15 cellular contexts compared by ENCODE assay signal in genomic region chr10:29591416-29591968, GRCh38. TPM values are rescaled to one million over a fixed set of nuclear protein-coding genes. Genes with fewer than 3 reads are reported as not detected.
A peak's percentile ranks its signal among the peaks of the same experiment; 100 is the strongest.
DNase-seq lines count a peak whose midpoint lies in the region; ATAC-seq and TF ChIP-seq lines count a peak whose summit lies in the region.
"Had no signal": no experiment of that assay in that cellular context is flagged by ENCODE, and none has a peak within 500 bp of the region (broad histone marks: within the 10 kb centered on the region; RNA-seq: fewer than 3 reads in every experiment).

No MANE protein-coding gene starts in this region.

- no peak overlapping the region for H3K27ac Mint-ChIP-seq in effector memory CD8-positive, alpha-beta T cell
- H3K27ac Mint-ChIP-seq: natural killer cell treated with Interleukin-12 subunit alpha and Interleukin-12 subunit beta and Interleukin-15 and Interleukin-18, amount 100 ng/mL, for 72 hours had no signal

- WGBS in heart left ventricle, 4 donors: 48 to 75% (median 62%) methylated on average over 5 of the region's 5 CpGs
- WGBS in transverse colon (ENCODE audit: low coverage in 1 of 2), 2 donors: 13 to 59% methylated on average over 3 to 5 of the region's 5 CpGs
- 78 to 88% (median 87%) methylated on average over 5 of the region's 5 CpGs for WGBS in ovary, 3 donors

- H3K4me1 Mint-ChIP-seq in effector memory CD8-positive, alpha-beta T cell (ENCODE audit: low read depth in 2 of 2): peaks cover 5 to 10% of the 10 kb centered on the region in 2 donors

- DNase-seq in heart left ventricle (no peak), Right ventricle myocardium inferior (ENCODE audit: missing footprints) (no peak), breast epithelium (ENCODE audit: low spot score in 2 of 2) (no peak), transverse colon (no peak), ovary (no peak)
- DNase-seq in effector memory CD8-positive, alpha-beta T cell: no peak
- DNase-seq: activated naive CD4-positive, alpha-beta T cell treated with Interleukin-2 at 50 U/mL for 16 hours; aorta; C1 segment of cervical spinal cord had no signal

- H3K4me3 Mint-ChIP-seq in effector memory CD8-positive, alpha-beta T cell: no peak overlapping the region

- TF ChIP-seq EP300 in transverse colon (IDR thresholded peaks at IDR 0.05; ENCODE audit: low read depth) (no peak), ovary (IDR thresholded peaks at IDR 0.05) (no peak)

- no peaks in the 10 kb centered on the region for H3K27me3 Mint-ChIP-seq in effector memory CD8-positive, alpha-beta T cell
- H3K27me3 Mint-ChIP-seq: natural killer cell treated with Interleukin-12 subunit alpha and Interleukin-12 subunit beta and Interleukin-15 and Interleukin-18, amount 100 ng/mL, for 72 hours; progenitor cell of endocrine pancreas had no signal

- H3K36me3 ChIP-seq in heart left ventricle: peaks cover 0 to 11% (median 0%) of the 10 kb centered on the region in 9 donors
- no peaks in the 10 kb centered on the region for H3K36me3 ChIP-seq in breast epithelium
- peaks cover 6% of the 10 kb centered on the region for H3K36me3 ChIP-seq in muscle layer of colon (ENCODE audit: insufficient read depth, low read length)
- no peaks in the 10 kb centered on the region for H3K36me3 ChIP-seq in transverse colon
- no peaks in the 10 kb centered on the region for H3K36me3 ChIP-seq in ovary
- H3K36me3 ChIP-seq: thoracic aorta had no signal

- peaks cover 3% of the 10 kb centered on the region for H3K36me3 Mint-ChIP-seq in effector memory CD8-positive, alpha-beta T cell (ENCODE audit: insufficient read depth)
- H3K36me3 Mint-ChIP-seq: natural killer cell treated with Interleukin-12 subunit alpha and Interleukin-12 subunit beta and Interleukin-15 and Interleukin-18, amount 100 ng/mL, for 72 hours had no signal

- TF ChIP-seq POLR2A in heart left ventricle (IDR thresholded peaks at IDR 0.05) (no peak), breast epithelium (IDR thresholded peaks at IDR 0.05) (no peak), transverse colon (IDR thresholded peaks at IDR 0.05) (no peak), ovary (IDR thresholded peaks at IDR 0.05) (no peak)

- intact Hi-C loops in heart left ventricle (cut with DNase I): loop anchor here in 5 of 10 donors (5.0 to 10.0 kb wide), 5 partner anchors 41 to 413 kb away; partner anchors contain the start of gene SVIL (in 3 of the 5)
- intact Hi-C loops in Right ventricle myocardium inferior (cut with DNase I): loop anchor here (5.0 kb wide), 1 partner anchor 74 kb away; no protein-coding TSS in a partner anchor
- intact Hi-C loops in breast epithelium (cut with DNase I; ENCODE audit: low total_unique reads): no loop called here
- intact Hi-C loops in transverse colon (cut with DNase I; ENCODE audit: low total_unique reads): loop anchor here (10.0 kb wide), 1 partner anchor 133 kb away; no protein-coding TSS in a partner anchor
- intact Hi-C loops in ovary (cut with DNase I): loop anchor here in 2 of 4 donors (5.0 to 10.0 kb wide), 2 partner anchors 143 to 146 kb away; no protein-coding TSS in a partner anchor

- H3K27ac ChIP-seq in heart left ventricle (peak overlapping the region in 9 of 12 donors; percentile 26 to 89 (median 83)), breast epithelium (peak overlapping the region; percentile 8 to 80), muscle layer of colon (ENCODE audit: low read depth, low read length) (peak overlapping the region; percentile 10), transverse colon (peak overlapping the region; percentile 46 to 85 (median 77)), ovary (no peak overlapping the region)

- no peaks in the 10 kb centered on the region for H3K9me3 Mint-ChIP-seq in effector memory CD8-positive, alpha-beta T cell
- H3K9me3 Mint-ChIP-seq: natural killer cell treated with Interleukin-12 subunit alpha and Interleukin-12 subunit beta and Interleukin-15 and Interleukin-18, amount 100 ng/mL, for 72 hours had no signal

- H3K27me3 ChIP-seq in heart left ventricle (no peaks in the 10 kb centered on the region), breast epithelium (no peaks in the 10 kb centered on the region), muscle layer of colon (ENCODE audit: control insufficient read depth in 1 of 2, insufficient read depth in 2 of 2, low read length in 2 of 2) (no peaks in the 10 kb centered on the region), transverse colon (no peaks in the 10 kb centered on the region), ovary (no peaks in the 10 kb centered on the region)

- in situ Hi-C loops in transverse colon (cut with MboI; ENCODE audit: low pct_ligation_motif_present in 1 of 4, low pct_unique_long_range_greater_than_20kb in 1 of 4, low sequenced_read_pairs in 3 of 4): no loop called here

- no peak for TF ChIP-seq CTCF in heart left ventricle (IDR thresholded peaks at IDR 0.05)
- TF ChIP-seq CTCF in breast epithelium (IDR thresholded peaks at IDR 0.05): no peak
- no peak for TF ChIP-seq CTCF in transverse colon (IDR thresholded peaks at IDR 0.05)
- TF ChIP-seq CTCF in ovary (IDR thresholded peaks at IDR 0.05): no peak

- H3K9me3 ChIP-seq in heart left ventricle (no peaks in the 10 kb centered on the region), breast epithelium (no peaks in the 10 kb centered on the region), muscle layer of colon (ENCODE audit: low read length) (no peaks in the 10 kb centered on the region), transverse colon (no peaks in the 10 kb centered on the region), ovary (no peaks in the 10 kb centered on the region)
- H3K9me3 ChIP-seq: thoracic aorta had no signal

- no peak overlapping the region for H3K9ac ChIP-seq in muscle layer of colon (ENCODE audit: low read length)

- H3K4me1 ChIP-seq in heart left ventricle: peaks cover 0 to 90% (median 42%) of the 10 kb centered on the region in 12 donors
- H3K4me1 ChIP-seq in breast epithelium: peaks cover 0 to 14% of the 10 kb centered on the region in 2 donors
- peaks cover 72% of the 10 kb centered on the region for H3K4me1 ChIP-seq in muscle layer of colon (ENCODE audit: insufficient read depth, low read length)
- H3K4me1 ChIP-seq in transverse colon: peaks cover 22 to 45% (median 32%) of the 10 kb centered on the region in 4 donors
- peaks cover 24% of the 10 kb centered on the region for H3K4me1 ChIP-seq in ovary (ENCODE audit: insufficient read depth)

- H3K4me3 ChIP-seq in heart left ventricle: no peak overlapping the region
- no peak overlapping the region for H3K4me3 ChIP-seq in breast epithelium
- H3K4me3 ChIP-seq in muscle layer of colon (ENCODE audit: low read depth in 1 of 2, low read length in 2 of 2): no peak overlapping the region
- no peak overlapping the region for H3K4me3 ChIP-seq in transverse colon
- no peak overlapping the region for H3K4me3 ChIP-seq in ovary
- H3K4me3 ChIP-seq: lung, thoracic aorta had no signal

- ATAC-seq in heart left ventricle (peak in 1 of 4 donors; percentile 1), Right ventricle myocardium inferior (no peak), HG03159 (IDR thresholded peaks at IDR 0.05; ENCODE audit: unreplicated experiment) (no peak)
- ATAC-seq in effector memory CD8-positive, alpha-beta T cell (replicated peaks): no peak

RNA-seq across cellular contexts. Expression of gene SVIL, which starts 43.3 kb away (rescaled TPM):
- 100 to 1,000 TPM; 262 to 589 (median 387) TPM for total RNA-seq in heart left ventricle
- polyA plus RNA-seq in heart left ventricle: 100 to 1,000 TPM in 1 of 2 donors, 10 to 100 TPM in 1; 95.2 to 139 TPM
- 327 TPM for total RNA-seq in Right ventricle myocardium inferior
- 10 to 100 TPM; 25.8 to 69.5 (median 60.6) TPM for total RNA-seq in breast epithelium
- total RNA-seq in transverse colon: 100 to 1,000 TPM; 146 to 192 (median 156) TPM
- 100 to 1,000 TPM in 5 of 7 donors, 10 to 100 TPM in 2; 49.9 to 225 (median 174) TPM for total RNA-seq in ovary
- polyA plus RNA-seq in ovary: 100 to 1,000 TPM in 1 of 2 donors, 10 to 100 TPM in 1; 52.9 to 107 TPM

Comparison
In these comparisons a context has a peak if more than half of its experiments do, and no peak if none do; other contexts are left out.
1. H3K27ac ChIP-seq: peak in heart left ventricle (9 of 12), breast epithelium (2 of 2), muscle layer of colon (single experiment) and transverse colon (4 of 4); none in ovary (0 of 2).